Comparison of ENCODE assay signal across 8 cellular contexts in genomic region chr7:28685660-28686417, GRCh38.
A peak's percentile ranks its signal among the peaks of the same experiment; 100 is the strongest.
DNase-seq lines count a peak whose midpoint lies in the region; ATAC-seq and TF ChIP-seq lines count a peak whose summit lies in the region.

No MANE protein-coding gene starts in this region.

- no peaks in the 10 kb centered on the region for H3K36me3 Mint-ChIP-seq in activated B cell treated with CpG ODN at 0.5 μM for 24 hours (ENCODE audit: low read depth)
- no peaks in the 10 kb centered on the region for H3K36me3 Mint-ChIP-seq in natural killer cell

- ATAC-seq in activated B cell treated with CpG ODN at 0.5 μM for 24 hours (ENCODE audit: low read depth), result peak; percentile 57
- ATAC-seq in natural killer cell, result peak in 2 of 3 donors; percentile 45 to 61
- no peak for ATAC-seq in HG03025 (IDR thresholded peaks at IDR 0.05; ENCODE audit: low FRiP score, unreplicated experiment)

- DNase-seq in DMS53 (lab: John Stamatoyannopoulos, UW) (peak; percentile 99), NCI-H2029 (lab: John Stamatoyannopoulos, UW) (peak; percentile 94), activated B cell treated with CpG ODN at 0.5 μM for 24 hours (peak; percentile 25), germinal center (ENCODE audit: low spot score) (peak; percentile 36), natural killer cell (no peak)
- no peak for DNase-seq in stimulated activated naive CD4-positive, alpha-beta T cell treated with Interleukin-2 at 50 U/mL for 16 hours (lab: John Stamatoyannopoulos, UW)

- H3K9me3 Mint-ChIP-seq in activated B cell treated with CpG ODN at 0.5 μM for 24 hours (no peaks in the 10 kb centered on the region), natural killer cell (no peaks in the 10 kb centered on the region)

- CTCF ChIA-PET in HEK293 (lab: Yijun Ruan, JAX) (interaction anchor here (0.6 to 0.9 kb wide), 5 partner anchors 44 to 420 kb away, joined by 3 to 7 read pairs (median 4); no protein-coding TSS in a partner anchor), activated B cell treated with CpG ODN at 0.5 μM for 24 hours (lab: Charles Lee) (no interaction called here)

- H3K27ac Mint-ChIP-seq in activated B cell treated with CpG ODN at 0.5 μM for 24 hours (no peak overlapping the region), natural killer cell (no peak overlapping the region)

- H3K4me3 ChIP-seq in HEK293 (ENCODE audit: low read depth, low read length), result peak overlapping the region; percentile 32

- peak overlapping the region; percentile 97 for H3K27ac ChIP-seq in HEK293 (ENCODE audit: extremely low read depth, low read depth, low read length)

- no peaks in the 10 kb centered on the region for H3K36me3 ChIP-seq in HEK293 (ENCODE audit: control insufficient read depth in 2 of 2, insufficient read depth in 1 of 2, low read length in 2 of 2)

- no peaks in the 10 kb centered on the region for H3K9me3 ChIP-seq in HEK293 (ENCODE audit: control insufficient read depth, insufficient read depth, low read depth, low read length)

- H3K4me3 Mint-ChIP-seq in activated B cell treated with CpG ODN at 0.5 μM for 24 hours (no peak overlapping the region), natural killer cell (no peak overlapping the region)

- intact Hi-C loops in activated B cell treated with CpG ODN at 0.5 μM for 24 hours (cut with micrococcal nuclease), result loop anchor here (1.0 kb wide), 2 partner anchors 19 to 167 kb away; no protein-coding TSS in a partner anchor
- intact Hi-C loops in natural killer cell (cut with micrococcal nuclease), result no loop called here

- POLR2A ChIA-PET in HEK293 (lab: Yijun Ruan, JAX) (interaction anchor here (0.6 to 0.7 kb wide), 6 partner anchors 14 to 371 kb away, joined by 3 to 10 read pairs (median 4); no protein-coding TSS in a partner anchor), activated B cell treated with CpG ODN at 0.5 μM for 24 hours (lab: Charles Lee) (interaction anchor here (0.5 to 0.7 kb wide), 3 partner anchors 13 to 56 kb away, joined by 3 to 4 read pairs (median 3); no protein-coding TSS in a partner anchor)

- no peak for TF ChIP-seq CTCF in HEK293 (tag by site-specific recombination; IDR thresholded peaks at IDR 0.05)
- TF ChIP-seq CTCF in activated B cell treated with CpG ODN at 0.5 μM for 24 hours (IDR thresholded peaks at IDR 0.05), result no peak
- TF ChIP-seq CTCF in natural killer cell (IDR thresholded peaks at IDR 0.05), result no peak

- H3K4me1 Mint-ChIP-seq in activated B cell treated with CpG ODN at 0.5 μM for 24 hours, result peaks cover 4% of the 10 kb centered on the region
- H3K4me1 Mint-ChIP-seq in natural killer cell, result no peaks in the 10 kb centered on the region

- peaks cover 17% of the 10 kb centered on the region for H3K4me1 ChIP-seq in HEK293 (ENCODE audit: control insufficient read depth, insufficient read depth, low read length)

- no peaks in the 10 kb centered on the region for H3K27me3 Mint-ChIP-seq in activated B cell treated with CpG ODN at 0.5 μM for 24 hours
- H3K27me3 Mint-ChIP-seq in natural killer cell (ENCODE audit: low read depth in 2 of 2), result peaks cover 18 to 34% of the 10 kb centered on the region in 2 donors

TF ChIP-seq in HEK293, 187 proteins besides CTCF, POLR2A, EP300 and RAD21 (continues in another document):
- no peak for TF ChIP-seq ZNF473 (tag by site-specific recombination; IDR thresholded peaks at IDR 0.05)
- no peak for TF ChIP-seq ZNF664 (tag by site-specific recombination; IDR thresholded peaks at IDR 0.05)
- no peak for TF ChIP-seq AEBP2 (tag by site-specific recombination; IDR thresholded peaks at IDR 0.05; ENCODE audit: borderline replicate concordance)
- peak; percentile 33; the same call in 1 of the 2 replicates for TF ChIP-seq ZNF501 (tag by site-specific recombination; IDR thresholded peaks at IDR 0.05)
- TF ChIP-seq ZFP3 (tag by site-specific recombination; IDR thresholded peaks at IDR 0.05; ENCODE audit: low read depth), result peak; percentile 59; the same call in 1 of the 2 replicates
- no peak for TF ChIP-seq ZNF292 (tag by site-specific recombination; IDR thresholded peaks at IDR 0.05; ENCODE audit: borderline replicate concordance, low read depth)
- no peak for TF ChIP-seq KLF8 (tag by site-specific recombination; IDR thresholded peaks at IDR 0.05)
- TF ChIP-seq KLF10 (tag by site-specific recombination; IDR thresholded peaks at IDR 0.05), result peak; percentile 68; the same call in 1 of the 2 replicates
- no peak for TF ChIP-seq ZBTB11 (tag by site-specific recombination; conservative IDR thresholded peaks at IDR 0.05; ENCODE audit: low read depth)
- TF ChIP-seq ZBTB48 (tag by site-specific recombination; IDR thresholded peaks at IDR 0.05), result no peak
- TF ChIP-seq ZBTB17 (tag by site-specific recombination; IDR thresholded peaks at IDR 0.05), result peak; percentile 93
- no peak for TF ChIP-seq ZNF488 (tag by site-specific recombination; IDR thresholded peaks at IDR 0.05)
- TF ChIP-seq OVOL3 (tag by site-specific recombination; IDR thresholded peaks at IDR 0.05), result no peak
- no peak for TF ChIP-seq GLIS2 (tag by site-specific recombination; IDR thresholded peaks at IDR 0.05)
- TF ChIP-seq SALL2 (tag by site-specific recombination; IDR thresholded peaks at IDR 0.05; ENCODE audit: borderline replicate concordance), result no peak
- TF ChIP-seq FEZF1 (tag by site-specific recombination; IDR thresholded peaks at IDR 0.05), result peak; percentile 70
- peak; percentile 91 for TF ChIP-seq SP7 (tag by site-specific recombination; IDR thresholded peaks at IDR 0.05)
- no peak for TF ChIP-seq ZFP41 (tag by site-specific recombination; IDR thresholded peaks at IDR 0.05; ENCODE audit: borderline replicate concordance)
- no peak for TF ChIP-seq ZNF140 (tag by site-specific recombination; IDR thresholded peaks at IDR 0.05)
- TF ChIP-seq INSM2 (tag by site-specific recombination; IDR thresholded peaks at IDR 0.05), result peak; percentile 96
- no peak for TF ChIP-seq KLF1 (tag by site-specific recombination; IDR thresholded peaks at IDR 0.05)

Comparison
In these comparisons a context has a peak if more than half of its experiments do, and no peak if none do; other contexts are left out.
1. DNase-seq: peak in DMS53 (single experiment), NCI-H2029 (single experiment), activated B cell treated with CpG ODN at 0.5 μM for 24 hours (single experiment) and germinal center (single experiment); none in natural killer cell (single experiment) and stimulated activated naive CD4-positive, alpha-beta T cell treated with Interleukin-2 at 50 U/mL for 16 hours (single experiment).